1 cellular context compared by ENCODE assay signal in the genomic region with DNA sequence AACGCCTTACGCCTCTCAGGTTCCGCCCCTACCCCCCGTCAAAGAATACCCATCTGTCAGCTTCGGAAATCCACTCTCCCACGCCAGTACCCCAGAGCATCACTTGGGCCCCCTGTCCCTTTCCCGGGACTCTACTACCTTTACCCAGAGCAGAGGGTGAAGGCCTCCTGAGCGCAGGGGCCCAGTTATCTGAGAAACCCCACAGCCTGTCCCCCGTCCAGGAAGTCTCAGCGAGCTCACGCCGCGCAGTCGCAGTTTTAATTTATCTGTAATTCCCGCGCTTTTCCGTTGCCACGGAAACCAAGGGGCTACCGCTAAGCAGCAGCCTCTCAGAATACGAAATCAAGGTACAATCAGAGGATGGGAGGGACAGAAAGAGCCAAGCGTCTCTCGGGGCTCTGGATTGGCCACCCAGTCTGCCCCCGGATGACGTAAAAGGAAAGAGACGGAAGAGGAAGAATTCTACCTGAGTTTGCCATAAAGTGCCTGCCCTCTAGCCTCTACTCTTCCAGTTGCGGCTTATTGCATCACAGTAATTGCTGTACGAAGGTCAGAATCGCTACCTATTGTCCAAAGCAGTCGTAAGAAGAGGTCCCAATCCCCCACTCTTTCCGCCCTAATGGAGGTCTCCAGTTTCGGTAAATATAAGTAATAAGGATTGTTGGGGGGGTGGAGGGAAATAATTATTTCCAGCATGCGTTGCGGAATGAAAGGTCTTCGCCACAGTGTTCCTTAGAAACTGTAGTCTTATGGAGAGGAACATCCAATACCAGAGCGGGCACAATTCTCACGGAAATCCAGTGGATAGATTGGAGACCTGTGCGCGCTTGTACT.
TF ChIP-seq lines count a peak whose summit lies in the region.

A gene (minus strand): TSS at position 232 of the 834 bp plus-strand sequence. CDS start 1,268 bp downstream, outside the sequence.

TF ChIP-seq in HepG2, 621 proteins besides CTCF, POLR2A, EP300 and RAD21 (continued from another document and continues in another):
- TF ChIP-seq, protein P1, sequence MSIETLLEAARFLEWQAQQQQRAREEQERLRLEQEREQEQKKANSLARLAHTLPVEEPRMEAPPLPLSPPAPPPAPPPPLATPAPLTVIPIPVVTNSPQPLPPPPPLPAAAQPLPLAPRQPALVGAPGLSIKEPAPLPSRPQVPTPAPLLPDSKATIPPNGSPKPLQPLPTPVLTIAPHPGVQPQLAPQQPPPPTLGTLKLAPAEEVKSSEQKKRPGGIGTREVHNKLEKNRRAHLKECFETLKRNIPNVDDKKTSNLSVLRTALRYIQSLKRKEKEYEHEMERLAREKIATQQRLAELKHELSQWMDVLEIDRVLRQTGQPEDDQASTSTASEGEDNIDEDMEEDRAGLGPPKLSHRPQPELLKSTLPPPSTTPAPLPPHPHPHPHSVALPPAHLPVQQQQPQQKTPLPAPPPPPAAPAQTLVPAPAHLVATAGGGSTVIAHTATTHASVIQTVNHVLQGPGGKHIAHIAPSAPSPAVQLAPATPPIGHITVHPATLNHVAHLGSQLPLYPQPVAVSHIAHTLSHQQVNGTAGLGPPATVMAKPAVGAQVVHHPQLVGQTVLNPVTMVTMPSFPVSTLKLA (IDR thresholded peaks at IDR 0.05): peak; percentile 69
- TF ChIP-seq, protein P2, sequence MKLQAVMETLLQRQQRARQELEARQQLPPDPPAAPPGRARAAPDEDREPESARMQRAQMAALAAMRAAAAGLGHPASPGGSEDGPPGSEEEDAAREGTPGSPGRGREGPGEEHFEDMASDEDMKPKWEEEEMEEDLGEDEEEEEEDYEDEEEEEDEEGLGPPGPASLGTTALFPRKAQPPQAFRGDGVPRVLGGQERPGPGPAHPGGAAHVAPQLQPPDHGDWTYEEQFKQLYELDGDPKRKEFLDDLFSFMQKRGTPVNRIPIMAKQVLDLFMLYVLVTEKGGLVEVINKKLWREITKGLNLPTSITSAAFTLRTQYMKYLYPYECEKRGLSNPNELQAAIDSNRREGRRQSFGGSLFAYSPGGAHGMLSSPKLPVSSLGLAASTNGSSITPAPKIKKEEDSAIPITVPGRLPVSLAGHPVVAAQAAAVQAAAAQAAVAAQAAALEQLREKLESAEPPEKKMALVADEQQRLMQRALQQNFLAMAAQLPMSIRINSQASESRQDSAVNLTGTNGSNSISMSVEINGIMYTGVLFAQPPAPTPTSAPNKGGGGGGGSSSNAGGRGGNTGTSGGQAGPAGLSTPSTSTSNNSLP (IDR thresholded peaks at IDR 0.05; ENCODE audit: low read depth, low read length): peak; percentile 85
- TF ChIP-seq FOXA3 (CRISPR knock-in tag; IDR thresholded peaks at IDR 0.05) (peak; percentile 62), MXD4 (CRISPR knock-in tag; IDR thresholded peaks at IDR 0.05) (peak; percentile 99), CREM (IDR thresholded peaks at IDR 0.05) (peak; percentile 99), CREM (CRISPR knock-in tag; IDR thresholded peaks at IDR 0.05) (peak; percentile 59; the same call in 1 of the 2 replicates), WIZ (CRISPR knock-in tag; IDR thresholded peaks at IDR 0.05) (no peak), JUNB (CRISPR knock-in tag; IDR thresholded peaks at IDR 0.05; ENCODE audit: borderline replicate concordance) (no peak), ZNF382 (CRISPR knock-in tag; IDR thresholded peaks at IDR 0.05; ENCODE audit: borderline replicate concordance) (no peak), ZNF251 (CRISPR knock-in tag; IDR thresholded peaks at IDR 0.05) (no peak), ZNF652 (CRISPR knock-in tag; IDR thresholded peaks at IDR 0.05; ENCODE audit: borderline replicate concordance, low read depth) (peak; percentile 37; the same call in 1 of the 2 replicates), SALL1 (CRISPR knock-in tag; IDR thresholded peaks at IDR 0.05) (peak; percentile 86), GABPB1 (CRISPR knock-in tag; IDR thresholded peaks at IDR 0.05) (peak; percentile 87), SMAD1 (CRISPR knock-in tag; IDR thresholded peaks at IDR 0.05; ENCODE audit: borderline replicate concordance, low read depth) (peak; percentile 76; the same call in 1 of the 2 replicates), ZFAT (CRISPR knock-in tag; conservative IDR thresholded peaks at IDR 0.05) (no peak), ATM (IDR thresholded peaks at IDR 0.05; ENCODE audit: borderline replicate concordance) (no peak), EED (CRISPR knock-in tag; IDR thresholded peaks at IDR 0.05) (no peak), ETV6 (CRISPR knock-in tag; conservative IDR thresholded peaks at IDR 0.05) (peak; percentile 28; the same call in 1 of the 2 replicates), TGIF2 (CRISPR knock-in tag; IDR thresholded peaks at IDR 0.05) (peak; percentile 98), ZNF136 (CRISPR knock-in tag; IDR thresholded peaks at IDR 0.05; ENCODE audit: low read depth) (no peak), KDM5A (IDR thresholded peaks at IDR 0.05; ENCODE audit: borderline replicate concordance, low read length) (peak; percentile 89), HOXA3 (CRISPR knock-in tag; IDR thresholded peaks at IDR 0.05) (peak; percentile 99), FOSL1 (CRISPR knock-in tag; IDR thresholded peaks at IDR 0.05; ENCODE audit: borderline replicate concordance) (no peak), NBN (conservative IDR thresholded peaks at IDR 0.05) (no peak), NONO (IDR thresholded peaks at IDR 0.05) (no peak), NONO (CRISPR knock-in tag; conservative IDR thresholded peaks at IDR 0.05) (no peak; the same call in none of the 2 replicates), NFIC (IDR thresholded peaks at IDR 0.05; ENCODE audit: low read length) (peak; percentile 62; the same call in 1 of the 2 replicates), ZFP36L1 (CRISPR knock-in tag; IDR thresholded peaks at IDR 0.05) (peak; percentile 95; the same call in 1 of the 2 replicates), PCBP1 (IDR thresholded peaks at IDR 0.05; ENCODE audit: borderline replicate concordance, low read depth, low read length) (no peak), ZNF605 (CRISPR knock-in tag; IDR thresholded peaks at IDR 0.05) (peak; percentile 74), YEATS4 (CRISPR knock-in tag; IDR thresholded peaks at IDR 0.05; ENCODE audit: borderline replicate concordance) (peak; percentile 88), ZNF530 (CRISPR knock-in tag; IDR thresholded peaks at IDR 0.05; ENCODE audit: low read depth) (no peak)
- TF ChIP-seq, protein P3, sequence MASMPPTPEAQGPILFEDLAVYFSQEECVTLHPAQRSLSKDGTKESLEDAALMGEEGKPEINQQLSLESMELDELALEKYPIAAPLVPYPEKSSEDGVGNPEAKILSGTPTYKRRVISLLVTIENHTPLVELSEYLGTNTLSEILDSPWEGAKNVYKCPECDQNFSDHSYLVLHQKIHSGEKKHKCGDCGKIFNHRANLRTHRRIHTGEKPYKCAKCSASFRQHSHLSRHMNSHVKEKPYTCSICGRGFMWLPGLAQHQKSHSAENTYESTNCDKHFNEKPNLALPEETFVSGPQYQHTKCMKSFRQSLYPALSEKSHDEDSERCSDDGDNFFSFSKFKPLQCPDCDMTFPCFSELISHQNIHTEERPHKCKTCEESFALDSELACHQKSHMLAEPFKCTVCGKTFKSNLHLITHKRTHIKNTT (CRISPR knock-in tag; IDR thresholded peaks at IDR 0.05): no peak
- TF ChIP-seq, protein P4, sequence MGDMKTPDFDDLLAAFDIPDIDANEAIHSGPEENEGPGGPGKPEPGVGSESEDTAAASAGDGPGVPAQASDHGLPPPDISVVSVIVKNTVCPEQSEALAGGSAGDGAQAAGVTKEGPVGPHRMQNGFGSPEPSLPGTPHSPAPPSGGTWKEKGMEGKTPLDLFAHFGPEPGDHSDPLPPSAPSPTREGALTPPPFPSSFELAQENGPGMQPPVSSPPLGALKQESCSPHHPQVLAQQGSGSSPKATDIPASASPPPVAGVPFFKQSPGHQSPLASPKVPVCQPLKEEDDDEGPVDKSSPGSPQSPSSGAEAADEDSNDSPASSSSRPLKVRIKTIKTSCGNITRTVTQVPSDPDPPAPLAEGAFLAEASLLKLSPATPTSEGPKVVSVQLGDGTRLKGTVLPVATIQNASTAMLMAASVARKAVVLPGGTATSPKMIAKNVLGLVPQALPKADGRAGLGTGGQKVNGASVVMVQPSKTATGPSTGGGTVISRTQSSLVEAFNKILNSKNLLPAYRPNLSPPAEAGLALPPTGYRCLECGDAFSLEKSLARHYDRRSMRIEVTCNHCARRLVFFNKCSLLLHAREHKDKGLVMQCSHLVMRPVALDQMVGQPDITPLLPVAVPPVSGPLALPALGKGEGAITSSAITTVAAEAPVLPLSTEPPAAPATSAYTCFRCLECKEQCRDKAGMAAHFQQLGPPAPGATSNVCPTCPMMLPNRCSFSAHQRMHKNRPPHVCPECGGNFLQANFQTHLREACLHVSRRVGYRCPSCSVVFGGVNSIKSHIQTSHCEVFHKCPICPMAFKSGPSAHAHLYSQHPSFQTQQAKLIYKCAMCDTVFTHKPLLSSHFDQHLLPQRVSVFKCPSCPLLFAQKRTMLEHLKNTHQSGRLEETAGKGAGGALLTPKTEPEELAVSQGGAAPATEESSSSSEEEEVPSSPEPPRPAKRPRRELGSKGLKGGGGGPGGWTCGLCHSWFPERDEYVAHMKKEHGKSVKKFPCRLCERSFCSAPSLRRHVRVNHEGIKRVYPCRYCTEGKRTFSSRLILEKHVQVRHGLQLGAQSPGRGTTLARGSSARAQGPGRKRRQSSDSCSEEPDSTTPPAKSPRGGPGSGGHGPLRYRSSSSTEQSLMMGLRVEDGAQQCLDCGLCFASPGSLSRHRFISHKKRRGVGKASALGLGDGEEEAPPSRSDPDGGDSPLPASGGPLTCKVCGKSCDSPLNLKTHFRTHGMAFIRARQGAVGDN (CRISPR knock-in tag; IDR thresholded peaks at IDR 0.05): peak; percentile 79
- TF ChIP-seq, protein P5, sequence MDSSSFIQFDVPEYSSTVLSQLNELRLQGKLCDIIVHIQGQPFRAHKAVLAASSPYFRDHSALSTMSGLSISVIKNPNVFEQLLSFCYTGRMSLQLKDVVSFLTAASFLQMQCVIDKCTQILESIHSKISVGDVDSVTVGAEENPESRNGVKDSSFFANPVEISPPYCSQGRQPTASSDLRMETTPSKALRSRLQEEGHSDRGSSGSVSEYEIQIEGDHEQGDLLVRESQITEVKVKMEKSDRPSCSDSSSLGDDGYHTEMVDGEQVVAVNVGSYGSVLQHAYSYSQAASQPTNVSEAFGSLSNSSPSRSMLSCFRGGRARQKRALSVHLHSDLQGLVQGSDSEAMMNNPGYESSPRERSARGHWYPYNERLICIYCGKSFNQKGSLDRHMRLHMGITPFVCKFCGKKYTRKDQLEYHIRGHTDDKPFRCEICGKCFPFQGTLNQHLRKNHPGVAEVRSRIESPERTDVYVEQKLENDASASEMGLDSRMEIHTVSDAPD (CRISPR knock-in tag; IDR thresholded peaks at IDR 0.05): 0 out of 2 replicates have a peak, but pooled peaks have one; percentile 37
- TF ChIP-seq, protein P6, sequence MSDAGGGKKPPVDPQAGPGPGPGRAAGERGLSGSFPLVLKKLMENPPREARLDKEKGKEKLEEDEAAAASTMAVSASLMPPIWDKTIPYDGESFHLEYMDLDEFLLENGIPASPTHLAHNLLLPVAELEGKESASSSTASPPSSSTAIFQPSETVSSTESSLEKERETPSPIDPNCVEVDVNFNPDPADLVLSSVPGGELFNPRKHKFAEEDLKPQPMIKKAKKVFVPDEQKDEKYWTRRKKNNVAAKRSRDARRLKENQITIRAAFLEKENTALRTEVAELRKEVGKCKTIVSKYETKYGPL (CRISPR knock-in tag; IDR thresholded peaks at IDR 0.05): no peak
- TF ChIP-seq, protein P7, sequence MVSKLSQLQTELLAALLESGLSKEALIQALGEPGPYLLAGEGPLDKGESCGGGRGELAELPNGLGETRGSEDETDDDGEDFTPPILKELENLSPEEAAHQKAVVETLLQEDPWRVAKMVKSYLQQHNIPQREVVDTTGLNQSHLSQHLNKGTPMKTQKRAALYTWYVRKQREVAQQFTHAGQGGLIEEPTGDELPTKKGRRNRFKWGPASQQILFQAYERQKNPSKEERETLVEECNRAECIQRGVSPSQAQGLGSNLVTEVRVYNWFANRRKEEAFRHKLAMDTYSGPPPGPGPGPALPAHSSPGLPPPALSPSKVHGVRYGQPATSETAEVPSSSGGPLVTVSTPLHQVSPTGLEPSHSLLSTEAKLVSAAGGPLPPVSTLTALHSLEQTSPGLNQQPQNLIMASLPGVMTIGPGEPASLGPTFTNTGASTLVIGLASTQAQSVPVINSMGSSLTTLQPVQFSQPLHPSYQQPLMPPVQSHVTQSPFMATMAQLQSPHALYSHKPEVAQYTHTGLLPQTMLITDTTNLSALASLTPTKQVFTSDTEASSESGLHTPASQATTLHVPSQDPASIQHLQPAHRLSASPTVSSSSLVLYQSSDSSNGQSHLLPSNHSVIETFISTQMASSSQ (IDR thresholded peaks at IDR 0.05; ENCODE audit: low read depth): 0 out of 2 replicates have a peak, but pooled peaks have one; percentile 24
- TF ChIP-seq, protein P7 (CRISPR knock-in tag; IDR thresholded peaks at IDR 0.05; ENCODE audit: borderline replicate concordance): no peak
- TF ChIP-seq, protein P8, sequence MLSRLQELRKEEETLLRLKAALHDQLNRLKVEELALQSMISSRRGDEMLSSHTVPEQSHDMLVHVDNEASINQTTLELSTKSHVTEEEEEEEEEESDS (CRISPR knock-in tag; IDR thresholded peaks at IDR 0.05; ENCODE audit: borderline replicate concordance): no peak
- TF ChIP-seq, protein P9, sequence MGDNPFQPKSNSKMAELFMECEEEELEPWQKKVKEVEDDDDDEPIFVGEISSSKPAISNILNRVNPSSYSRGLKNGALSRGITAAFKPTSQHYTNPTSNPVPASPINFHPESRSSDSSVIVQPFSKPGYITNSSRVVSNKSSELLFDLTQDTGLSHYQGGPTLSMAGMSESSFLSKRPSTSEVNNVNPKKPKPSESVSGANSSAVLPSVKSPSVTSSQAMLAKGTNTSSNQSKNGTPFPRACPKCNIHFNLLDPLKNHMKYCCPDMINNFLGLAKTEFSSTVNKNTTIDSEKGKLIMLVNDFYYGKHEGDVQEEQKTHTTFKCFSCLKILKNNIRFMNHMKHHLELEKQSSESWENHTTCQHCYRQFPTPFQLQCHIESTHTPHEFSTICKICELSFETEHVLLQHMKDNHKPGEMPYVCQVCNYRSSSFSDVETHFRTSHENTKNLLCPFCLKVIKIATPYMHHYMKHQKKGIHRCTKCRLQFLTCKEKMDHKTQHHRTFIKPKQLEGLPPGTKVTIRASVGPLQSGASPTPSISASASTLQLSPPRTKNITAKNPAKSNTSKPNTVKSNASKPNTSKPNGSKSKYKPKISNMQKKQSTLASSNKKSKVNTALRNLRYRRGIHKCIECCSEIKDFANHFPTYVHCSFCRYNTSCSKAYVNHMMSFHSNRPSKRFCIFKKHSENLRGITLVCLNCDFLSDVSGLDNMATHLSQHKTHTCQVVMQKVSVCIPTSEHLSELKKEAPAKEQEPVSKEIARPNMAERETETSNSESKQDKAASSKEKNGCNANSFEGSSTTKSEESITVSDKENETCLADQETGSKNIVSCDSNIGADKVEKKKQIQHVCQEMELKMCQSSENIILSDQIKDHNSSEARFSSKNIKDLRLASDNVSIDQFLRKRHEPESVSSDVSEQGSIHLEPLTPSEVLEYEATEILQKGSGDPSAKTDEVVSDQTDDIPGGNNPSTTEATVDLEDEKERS (CRISPR knock-in tag; IDR thresholded peaks at IDR 0.05): peak; percentile 75; the same call in 1 of the 2 replicates
